In genomic region chr3:58306662-58307286, GRCh38 we compare ENCODE assay signal across 8 cellular contexts. TPM values are rescaled to one million over a fixed set of nuclear protein-coding genes. Genes with fewer than 3 reads are reported as not detected.
DNase-seq lines count a peak whose midpoint lies in the region; ATAC-seq, FAIRE-seq and TF ChIP-seq lines count a peak whose summit lies in the region.

No MANE protein-coding gene starts in this region.

- H3K4me3 ChIP-seq in DOHH2 (ENCODE audit: low read length) (peak overlapping the region; percentile 88), H7 (ENCODE audit: insufficient read depth, low read depth, low read length) (peak overlapping the region; percentile 88), OCI-LY7 (ENCODE audit: low read depth, low read length, poor library complexity, severe bottlenecking) (peak overlapping the region; percentile 82), hepatocyte (peak overlapping the region; percentile 79), sigmoid colon (peak overlapping the region; percentile 65 to 96 (median 77))

- no peak for FAIRE-seq in D721Med (lab: Jason Lieb, UNC)

- BruUV-seq in OCI-LY7 (replicated peaks; lab: Mats Ljungman, UMichigan), result no TSS peak

- H3K4me1 ChIP-seq in DOHH2 (ENCODE audit: control insufficient read depth, low read length) (peaks cover 21% of the 10 kb centered on the region), OCI-LY7 (ENCODE audit: insufficient read depth, low read length, poor library complexity, severe bottlenecking) (peaks cover 16% of the 10 kb centered on the region), hepatocyte (ENCODE audit: insufficient read depth) (peaks cover 21% of the 10 kb centered on the region), sigmoid colon (peaks cover 0 to 32% (median 30%) of the 10 kb centered on the region in 4 donors)

- no peaks in the 10 kb centered on the region for H3K9me2 ChIP-seq in DOHH2 (replicated peaks; ENCODE audit: control insufficient read depth, low read length)
- no peaks in the 10 kb centered on the region for H3K9me2 ChIP-seq in OCI-LY7 (ENCODE audit: insufficient read depth, low read length)
- no peaks in the 10 kb centered on the region for H3K9me2 ChIP-seq in hepatocyte (replicated peaks; ENCODE audit: insufficient read depth)

- 1% methylated on average over 19 of the region's 19 CpGs for WGBS in adipose tissue, 3 donors
- WGBS in hepatocyte (ENCODE audit: low lambda C conversion rate, missing lambda C conversion rate), result 2% methylated on average over 18 of the region's 19 CpGs
- WGBS in sigmoid colon, 2 donors, result 0% methylated on average over 19 of the region's 19 CpGs

- TF ChIP-seq POLR2A in sigmoid colon (IDR thresholded peaks at IDR 0.05), result no peak

- CTCF ChIA-PET in OCI-LY7 (lab: Charles Lee; ENCODE audit: unreplicated experiment), result interaction anchor here (0.8 to 2.1 kb wide), 9 partner anchors 11 to 193 kb away, joined by 3 to 8 read pairs (median 3); no protein-coding TSS in a partner anchor

- POLR2A ChIA-PET in OCI-LY7 (lab: Charles Lee), result interaction anchor here (0.5 to 2.6 kb wide), 19 partner anchors 8 to 232 kb away, joined by 3 to 12 read pairs (median 3); partner anchors contain the start of gene PDHB

- ATAC-seq in GM21825 (IDR thresholded peaks at IDR 0.05; ENCODE audit: unreplicated experiment), result no peak

- H3K27ac ChIP-seq in DOHH2 (ENCODE audit: low read depth, low read length) (peak overlapping the region; percentile 74), OCI-LY7 (ENCODE audit: low read depth, low read length, poor library complexity, severe bottlenecking) (peak overlapping the region; percentile 81), adipose tissue (ENCODE audit: low read depth, low read length) (peak overlapping the region; percentile 21), hepatocyte (peak overlapping the region; percentile 98), sigmoid colon (peak overlapping the region; percentile 89 to 98 (median 96))

- H2AFZ ChIP-seq in OCI-LY7 (ENCODE audit: low read length) (peak overlapping the region; percentile 40; the same call in 1 of the 2 replicates), hepatocyte (peak overlapping the region; percentile 33)

- H3K9me3 ChIP-seq in DOHH2 (ENCODE audit: control insufficient read depth, insufficient read depth, low read length) (no peaks in the 10 kb centered on the region), OCI-LY7 (ENCODE audit: low read length) (peaks cover 6% of the 10 kb centered on the region), hepatocyte (ENCODE audit: low read depth) (no peaks in the 10 kb centered on the region), sigmoid colon (no peaks in the 10 kb centered on the region)

- H3K79me2 ChIP-seq in DOHH2 (ENCODE audit: control insufficient read depth, low read length) (peaks cover 54% of the 10 kb centered on the region), OCI-LY7 (ENCODE audit: insufficient read depth, low read depth, low read length) (peaks cover 50% of the 10 kb centered on the region), hepatocyte (peaks cover 52% of the 10 kb centered on the region)

- H4K20me1 ChIP-seq in DOHH2 (ENCODE audit: control insufficient read depth, insufficient read depth, low read depth, low read length) (peaks cover 18% of the 10 kb centered on the region), OCI-LY7 (ENCODE audit: insufficient read depth, low read length) (peaks cover 20% of the 10 kb centered on the region), hepatocyte (ENCODE audit: insufficient read depth, poor library complexity, severe bottlenecking) (peaks cover 32% of the 10 kb centered on the region)

- no peak for TF ChIP-seq EP300 in sigmoid colon (IDR thresholded peaks at IDR 0.05)

- intact Hi-C loops in OCI-LY7 (cut with micrococcal nuclease; ENCODE audit: unreplicated experiment) (loop anchor here (1.0 to 5.0 kb wide), 5 partner anchors 70 to 326 kb away; partner anchors contain the start of genes ABHD6 and KCTD6), sigmoid colon (cut with DNase I) (loop anchor here (2.0 to 5.0 kb wide), 3 partner anchors 70 to 299 kb away; partner anchors contain the start of genes ABHD6 and FLNB)

- TF ChIP-seq CTCF in DOHH2 (IDR thresholded peaks at IDR 0.05; ENCODE audit: low read depth, low read length, poor library complexity, severe bottlenecking) (no peak), OCI-LY7 (conservative IDR thresholded peaks at IDR 0.05; ENCODE audit: low read length) (no peak), hepatocyte (IDR thresholded peaks at IDR 0.05; ENCODE audit: poor library complexity) (no peak), sigmoid colon (IDR thresholded peaks at IDR 0.05) (peak in 2 of 4 experiments; percentile 25 to 27), D721Med (IDR thresholded peaks at IDR 0.05; ENCODE audit: insufficient read depth, missing control alignments) (no peak)

- H3K27me3 ChIP-seq in DOHH2 (ENCODE audit: control insufficient read depth, low read length) (peaks cover 3% of the 10 kb centered on the region; the same call in 1 of the 2 replicates), H7 (ENCODE audit: control insufficient read depth, insufficient read depth, low read length) (no peaks in the 10 kb centered on the region; the same call in 1 of the 2 replicates), hepatocyte (no peaks in the 10 kb centered on the region), sigmoid colon (no peaks in the 10 kb centered on the region)

- no peaks in the 10 kb centered on the region for H3F3A ChIP-seq in DOHH2 (ENCODE audit: control insufficient read depth, insufficient read depth)

- H3K4me2 ChIP-seq in DOHH2 (ENCODE audit: low read length), result peak overlapping the region; percentile 97
- H3K4me2 ChIP-seq in OCI-LY7 (ENCODE audit: low read length), result peak overlapping the region; percentile 91
- peak overlapping the region; percentile 93 for H3K4me2 ChIP-seq in hepatocyte

- peak; percentile 80 for DNase-seq in H7
- peak; percentile 69 for DNase-seq in OCI-LY7 (ENCODE audit: low spot score)
- peak; percentile 73 for DNase-seq in hepatocyte (ENCODE audit: low spot score)
- peak; percentile 70 for DNase-seq in sigmoid colon
- DNase-seq in D721Med (ENCODE audit: insufficient read length, low spot score), result no peak

- H3K36me3 ChIP-seq in DOHH2 (ENCODE audit: control insufficient read depth, low read length) (peaks cover 44% of the 10 kb centered on the region), H7 (replicated peaks; ENCODE audit: control insufficient read depth, insufficient read depth, low read length) (peaks cover 15% of the 10 kb centered on the region), OCI-LY7 (ENCODE audit: insufficient read depth, low read length) (peaks cover 46% of the 10 kb centered on the region), hepatocyte (replicated peaks; ENCODE audit: insufficient read depth, low read depth) (no peaks in the 10 kb centered on the region), sigmoid colon (peaks cover 7 to 15% (median 10%) of the 10 kb centered on the region in 4 donors)

RNA-seq across cellular contexts. Expression of gene HTD2, which starts 0.5 kb away (rescaled TPM):
- total RNA-seq in H7 (2014; rRNA removed; shearing (Covaris generic)), result 12.3 and 18.2 TPM in 2 replicates
- total RNA-seq in OCI-LY7 (2014; rRNA removed; shearing (Covaris generic)), result 6.4 and 10.0 TPM in 2 replicates
- total RNA-seq in OCI-LY7 (2022), result 8.0 and 13.0 TPM in 2 replicates
- 1 to 10 TPM; 1.2 to 7.8 (median 3.2) TPM for polyA plus RNA-seq in adipose tissue
- total RNA-seq in hepatocyte, result 4.5 and 13.0 TPM in 2 replicates
- polyA plus RNA-seq in hepatocyte, result 18.1 and 19.0 TPM in 2 replicates
- total RNA-seq in sigmoid colon, result 10 to 100 TPM in 3 of 4 donors, 1 to 10 TPM in 1; 6.9 to 20.8 (median 12.5) TPM
- polyA plus RNA-seq in sigmoid colon, result 10 to 100 TPM in 1 of 3 donors, 1 to 10 TPM in 2; 7.0 to 15.0 (median 7.2) TPM

RNA-seq across cellular contexts. Expression of gene RPP14, which starts 0.7 kb away (rescaled TPM):
- 13.0 and 22.0 TPM in 2 replicates for total RNA-seq in H7 (2014; rRNA removed; shearing (Covaris generic))
- total RNA-seq in OCI-LY7 (2014; rRNA removed; shearing (Covaris generic)), result 10.2 and 12.8 TPM in 2 replicates
- 20.3 and 21.3 TPM in 2 replicates for total RNA-seq in OCI-LY7 (2022)
- polyA plus RNA-seq in adipose tissue, result 10 to 100 TPM in 1 of 3 donors, 1 to 10 TPM in 2; 3.4 to 11.7 (median 7.3) TPM
- total RNA-seq in hepatocyte, result 18.3 and 18.5 TPM in 2 replicates
- 13.8 and 14.0 TPM in 2 replicates for polyA plus RNA-seq in hepatocyte
- total RNA-seq in sigmoid colon, result 10 to 100 TPM; 10.8 to 16.7 (median 13.8) TPM
- polyA plus RNA-seq in sigmoid colon, result 10 to 100 TPM; 12.1 to 16.6 (median 15.6) TPM

RNA-seq across cellular contexts. Expression of gene PXK, which starts 25.9 kb away (rescaled TPM):
- 12.9 and 14.0 TPM in 2 replicates for total RNA-seq in H7 (2014; rRNA removed; shearing (Covaris generic))
- 51.3 and 68.7 TPM in 2 replicates for total RNA-seq in OCI-LY7 (2014; rRNA removed; shearing (Covaris generic))
- 125 and 146 TPM in 2 replicates for total RNA-seq in OCI-LY7 (2022)
- polyA plus RNA-seq in adipose tissue, result 10 to 100 TPM in 2 of 3 donors, 1 to 10 TPM in 1; 7.1 to 21.1 (median 15.4) TPM
- total RNA-seq in hepatocyte, result 29.5 and 31.3 TPM in 2 replicates
- 37.8 and 38.7 TPM in 2 replicates for polyA plus RNA-seq in hepatocyte
- total RNA-seq in sigmoid colon, result 10 to 100 TPM; 30.3 to 58.7 (median 50.5) TPM
- 10 to 100 TPM in 1 of 3 donors, 1 to 10 TPM in 2; 6.9 to 16.4 (median 8.4) TPM for polyA plus RNA-seq in sigmoid colon

Comparison
In these comparisons a context has a peak if more than half of its experiments do, and no peak if none do; other contexts are left out.
1. H3K27ac ChIP-seq: peak in every context shown above with its lines; median percentile 98 in hepatocyte; 96 in sigmoid colon; 81 in OCI-LY7; 74 in DOHH2; 21 in adipose tissue.